In the genomic region with DNA sequence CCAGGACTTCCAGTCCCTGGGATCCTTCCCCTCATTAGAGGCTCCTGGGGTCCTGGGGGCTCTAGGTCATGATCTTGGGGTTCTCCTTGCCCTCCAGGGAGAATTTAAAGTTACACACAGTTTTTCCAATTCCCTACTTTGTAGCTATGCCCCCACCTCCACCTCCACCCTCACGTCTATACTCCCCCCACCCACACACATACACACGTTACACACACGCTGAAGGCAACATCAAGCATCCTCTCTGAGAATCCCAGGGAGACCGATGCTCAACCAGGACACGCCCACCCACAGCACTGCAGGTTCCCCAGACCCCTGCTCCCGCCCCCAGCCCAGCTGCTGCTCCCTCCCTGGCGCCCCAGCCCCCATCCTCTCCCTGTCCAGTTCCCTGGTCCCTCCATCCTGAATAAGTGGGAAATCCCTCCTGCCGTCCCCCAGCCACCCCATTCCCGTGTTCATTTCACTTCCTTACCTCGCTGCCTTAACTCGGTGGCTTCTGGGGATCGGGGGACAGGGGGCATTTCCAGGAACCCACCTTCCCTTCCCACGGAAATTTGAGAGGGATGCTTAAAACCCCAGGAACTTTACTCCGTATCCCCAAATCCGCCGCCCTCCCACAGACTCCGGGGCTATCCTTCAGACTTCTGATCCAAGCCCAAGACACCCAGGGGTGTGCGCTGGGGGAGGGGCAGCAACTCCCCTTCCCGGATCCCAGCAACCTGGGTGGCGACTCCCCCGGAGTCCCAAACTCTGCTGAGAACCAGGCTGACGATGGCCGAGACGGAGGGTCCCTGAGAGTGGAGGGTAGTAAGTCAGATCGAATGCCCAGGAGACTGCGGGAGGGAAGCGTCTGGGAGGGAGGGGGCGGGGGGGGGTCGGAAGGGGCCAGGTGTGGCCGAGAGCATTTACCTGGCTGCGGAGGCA, we compare ENCODE assay signal across 10 cellular contexts. TPM values are rescaled to one million over a fixed set of nuclear protein-coding genes. Genes with fewer than 3 reads are reported as not detected.
DNase-seq lines count a peak whose midpoint lies in the region; ATAC-seq, FAIRE-seq and TF ChIP-seq lines count a peak whose summit lies in the region.
"Had no signal": no experiment of that assay in that cellular context is flagged by ENCODE, and none has a peak within 500 bp of the region (broad histone marks: within the 10 kb centered on the region; RNA-seq: fewer than 3 reads in every experiment).

No MANE protein-coding gene starts in this region.

- no peaks in the 10 kb centered on the region for H4K20me1 ChIP-seq in keratinocyte (ENCODE audit: control insufficient read depth, extremely low read depth, insufficient read depth, low read length)

- H3K9me3 ChIP-seq in body of pancreas: no peaks in the 10 kb centered on the region
- no peaks in the 10 kb centered on the region for H3K9me3 ChIP-seq in keratinocyte (ENCODE audit: control insufficient read depth, low read depth, low read length)
- H3K9me3 ChIP-seq in testis: no peaks in the 10 kb centered on the region

- H3K27ac Mint-ChIP-seq in activated CD4-positive, alpha-beta T cell treated with anti-CD3 and anti-CD28 coated beads for 36 hours: no peak overlapping the region
- H3K27ac Mint-ChIP-seq: activated naive CD4-positive, alpha-beta T cell treated with anti-CD3 and anti-CD28 coated beads, Interleukin-2, amount 50 U/mL, for 72 hours had no signal

- H2AFZ ChIP-seq in keratinocyte (ENCODE audit: control insufficient read depth, low read length): peak overlapping the region; percentile 91

- H3K36me3 ChIP-seq in body of pancreas (replicated peaks in 1 of 2; ENCODE audit: insufficient read depth in 1 of 2, low read depth in 2 of 2) (no peaks in the 10 kb centered on the region), keratinocyte (ENCODE audit: control insufficient read depth in 2 of 2, extremely low read depth in 1 of 2, insufficient read depth in 2 of 2, low read length in 2 of 2) (no peaks in the 10 kb centered on the region), testis (ENCODE audit: low read depth, missing control alignments) (no peaks in the 10 kb centered on the region)

- H3K4me1 ChIP-seq in body of pancreas (peaks cover 23% of the 10 kb centered on the region), keratinocyte (ENCODE audit: control insufficient read depth, extremely low read depth, insufficient read depth, low read length) (peaks cover 32% of the 10 kb centered on the region), testis (peaks cover 10% of the 10 kb centered on the region)

- TF ChIP-seq CTCF in body of pancreas (IDR thresholded peaks at IDR 0.05): no peak
- no peak for TF ChIP-seq CTCF in keratinocyte (optimal IDR thresholded peaks at IDR 0.05 in 1 of 3, IDR thresholded peaks at IDR 0.05 in 1 of 3, conservative IDR thresholded peaks at IDR 0.05 in 1 of 3; ENCODE audit: extremely low read depth in 1 of 3, insufficient read depth in 2 of 3, low read length in 3 of 3)
- TF ChIP-seq CTCF in testis (IDR thresholded peaks at IDR 0.05): no peak

- H3K27me3 Mint-ChIP-seq in activated CD4-positive, alpha-beta T cell treated with anti-CD3 and anti-CD28 coated beads for 36 hours: peaks cover 32% of the 10 kb centered on the region

- H3K27ac ChIP-seq in body of pancreas (peak overlapping the region in 1 of 4 donors; percentile 13), keratinocyte (ENCODE audit: control insufficient read depth, insufficient read depth, low read length) (no peak overlapping the region), testis (no peak overlapping the region)

- no peak for DNase-seq in activated CD4-positive, alpha-beta T cell treated with anti-CD3 and anti-CD28 coated beads for 36 hours
- DNase-seq in activated CD4-positive, alpha-beta T cell treated with anti-CD3 and anti-CD28 coated beads for 1 hour: no peak
- DNase-seq in body of pancreas (no peak), keratinocyte (ENCODE audit: low read depth, low spot score) (no peak), testis (no peak), germinal center (ENCODE audit: low spot score) (no peak), SW480 (ENCODE audit: low spot score) (no peak)

- CTCF ChIA-PET in activated CD4-positive, alpha-beta T cell treated with anti-CD3 and anti-CD28 coated beads for 36 hours (lab: Charles Lee): interaction anchor here (1.3 kb wide), 1 partner anchor 224 kb away, joined by 4 read pairs; no protein-coding TSS in a partner anchor

- H3K4me3 Mint-ChIP-seq in activated CD4-positive, alpha-beta T cell treated with anti-CD3 and anti-CD28 coated beads for 36 hours: peak overlapping the region; percentile 50

- FAIRE-seq in keratinocyte (lab: Jason Lieb, UNC): no peak

- H3K4me3 ChIP-seq in body of pancreas (peak overlapping the region; percentile 5 to 24), keratinocyte (ENCODE audit: control insufficient read depth in 2 of 3, extremely low read depth in 1 of 3, insufficient read depth in 2 of 3, low read depth in 1 of 3, low read length in 3 of 3) (peak overlapping the region; percentile 50 to 77 (median 67)), testis (peak overlapping the region; percentile 42 to 53)

- ATAC-seq in activated CD4-positive, alpha-beta T cell treated with anti-CD3 and anti-CD28 coated beads for 36 hours: no peak
- ATAC-seq in body of pancreas (no peak), GM21367 (IDR thresholded peaks at IDR 0.05; ENCODE audit: unreplicated experiment) (no peak)

- peaks cover 11% of the 10 kb centered on the region for H3K4me1 Mint-ChIP-seq in activated CD4-positive, alpha-beta T cell treated with anti-CD3 and anti-CD28 coated beads for 36 hours

- H3K9me1 ChIP-seq in keratinocyte (ENCODE audit: control insufficient read depth, extremely low read depth, insufficient read depth, low read length): no peaks in the 10 kb centered on the region

- dilution Hi-C loops in keratinocyte (cut with MboI; ENCODE audit: extremely low pct_ligation_motif_present, low sequenced_read_pairs): no loop called here

- POLR2A ChIA-PET in activated CD4-positive, alpha-beta T cell treated with anti-CD3 and anti-CD28 coated beads for 36 hours (lab: Charles Lee): no interaction called here

- peak overlapping the region; percentile 58 for H3K9ac ChIP-seq in keratinocyte (ENCODE audit: control insufficient read depth, extremely low read depth, insufficient read depth, low read length)

- peak overlapping the region; percentile 74 for H3K4me2 ChIP-seq in keratinocyte (ENCODE audit: control insufficient read depth, extremely low read depth, insufficient read depth, low read depth, low read length)

- no peak for TF ChIP-seq POLR2A in body of pancreas (IDR thresholded peaks at IDR 0.05)
- no peak for TF ChIP-seq POLR2A in testis (IDR thresholded peaks at IDR 0.05)

- WGBS in body of pancreas, 2 donors: 10 to 28% methylated on average over 13 to 30 of the region's 31 CpGs
- 16 to 25% methylated on average over 23 to 31 of the region's 31 CpGs for WGBS in testis, 2 donors

- intact Hi-C loops in activated CD4-positive, alpha-beta T cell treated with anti-CD3 and anti-CD28 coated beads for 36 hours (cut with DNase I, micrococcal nuclease): loop anchor here in 1 of 2 experiments (10.0 kb wide), 1 partner anchor 1495 kb away; no protein-coding TSS in a partner anchor
- intact Hi-C loops in body of pancreas (cut with DNase I) (no loop called here), testis (cut with DNase I; ENCODE audit: low total_unique reads) (no loop called here)

- H3K27me3 ChIP-seq in body of pancreas (no peaks in the 10 kb centered on the region), keratinocyte (ENCODE audit: control insufficient read depth, extremely low read depth, insufficient read depth, low read length) (peaks cover 54% of the 10 kb centered on the region), testis (no peaks in the 10 kb centered on the region)

- H3K36me3 Mint-ChIP-seq in activated CD4-positive, alpha-beta T cell treated with anti-CD3 and anti-CD28 coated beads for 36 hours (ENCODE audit: low read depth): no peaks in the 10 kb centered on the region
- H3K36me3 Mint-ChIP-seq: activated naive CD4-positive, alpha-beta T cell treated with anti-CD3 and anti-CD28 coated beads, Interleukin-2, amount 50 U/mL, for 72 hours; CD4-positive, CD25-positive, alpha-beta regulatory T cell had no signal

- no peaks in the 10 kb centered on the region for H3K9me3 Mint-ChIP-seq in activated CD4-positive, alpha-beta T cell treated with anti-CD3 and anti-CD28 coated beads for 36 hours (ENCODE audit: low read depth)
- H3K9me3 Mint-ChIP-seq: activated naive CD4-positive, alpha-beta T cell treated with anti-CD3 and anti-CD28 coated beads, Interleukin-2, amount 50 U/mL, for 72 hours had no signal

- H3K79me2 ChIP-seq in keratinocyte (ENCODE audit: control insufficient read depth, insufficient read depth, low read length): no peaks in the 10 kb centered on the region

RNA-seq across cellular contexts. Expression of a gene that starts 6.7 kb away (rescaled TPM):
- under 1 TPM; 0.64 to 0.88 TPM for total RNA-seq in activated CD4-positive, alpha-beta T cell treated with anti-CD3 and anti-CD28 coated beads for 36 hours
- total RNA-seq in body of pancreas (100 to 1,000 TPM; 168 to 174 TPM), testis (100 to 1,000 TPM; 227 to 256 TPM)
- polyA plus RNA-seq in keratinocyte (1.7 to 2.9 TPM (median 2.5 TPM) in 3 replicates), testis (ENCODE audit: insufficient read depth, low read depth, low replicate concordance) (75.9 TPM)
- 0.54 TPM for polyA plus RNA-seq in keratinocyte (2011; ENCODE audit: low read depth)
- polyA plus RNA-seq in keratinocyte (2011; cell fraction: cytosol; rRNA removed): 1.1 and 1.4 TPM in 2 replicates
- polyA plus RNA-seq in keratinocyte (2011; cell fraction: nucleus; rRNA removed): 13.6 and 14.6 TPM in 2 replicates
- 1.4 and 5.7 TPM in 2 replicates for polyA plus RNA-seq in keratinocyte (2012; ENCODE audit: low replicate concordance)
- 9.7 to 35.0 TPM (median 17.2 TPM) in 3 replicates for polyA minus RNA-seq in keratinocyte
- 3.8 TPM for polyA minus RNA-seq in keratinocyte (2011; cell fraction: cytosol; rRNA and poly(A)+ RNA removed)
- 13.3 and 20.4 TPM in 2 replicates for polyA minus RNA-seq in keratinocyte (2011; cell fraction: nucleus; rRNA and poly(A)+ RNA removed)
- polyA plus RNA-seq: CD4-positive, CD25-positive, alpha-beta regulatory T cell had no signal

RNA-seq across cellular contexts. Expression of a gene that starts 59.6 kb away (rescaled TPM):
- 1 to 10 TPM; 1.6 to 1.7 TPM for total RNA-seq in activated CD4-positive, alpha-beta T cell treated with anti-CD3 and anti-CD28 coated beads for 36 hours
- total RNA-seq in body of pancreas (not detected), testis (under 1 TPM; 0.37 to 0.39 TPM)
- polyA plus RNA-seq in keratinocyte (not detected in 3 replicates), testis (ENCODE audit: insufficient read depth, low read depth, low replicate concordance) (0.17 TPM)
- polyA plus RNA-seq in keratinocyte (2011; ENCODE audit: low read depth): not detected
- not detected in 2 replicates for polyA plus RNA-seq in keratinocyte (2011; cell fraction: cytosol; rRNA removed)
- not detected in 2 replicates for polyA plus RNA-seq in keratinocyte (2011; cell fraction: nucleus; rRNA removed)
- not detected in 2 replicates for polyA plus RNA-seq in keratinocyte (2012; ENCODE audit: low replicate concordance)
- polyA minus RNA-seq in keratinocyte: not detected in 3 replicates
- not detected for polyA minus RNA-seq in keratinocyte (2011; cell fraction: cytosol; rRNA and poly(A)+ RNA removed)
- not detected in 2 replicates for polyA minus RNA-seq in keratinocyte (2011; cell fraction: nucleus; rRNA and poly(A)+ RNA removed)

Comparison
In these comparisons a context has a peak if more than half of its experiments do, and no peak if none do; other contexts are left out.
1. H3K4me3 ChIP-seq: peak in every context shown above with its lines; median percentile 67 in keratinocyte; 48 in testis; 14 in body of pancreas.
2. RNA of a gene that starts 6.7 kb away (total RNA-seq): 227 to 256 TPM in testis and 168 to 174 TPM in body of pancreas; 0.64 to 0.88 TPM in activated CD4-positive, alpha-beta T cell treated with anti-CD3 and anti-CD28 coated beads for 36 hours; every median in the first group is over 10 times any median in the second.